In genomic region chr17:6108987-6109386, GRCh38 we compare ENCODE assay signal across 20 cellular contexts.
"Had no signal": no experiment of that assay in that cellular context is flagged by ENCODE, and none has a peak within 500 bp of the region (broad histone marks: within the 10 kb centered on the region; RNA-seq: fewer than 3 reads in every experiment).

No MANE protein-coding gene starts in this region.

- H3K9me3 ChIP-seq: SK-N-SH had no signal

- H3K27ac ChIP-seq: HL-60, RWPE1 had no signal

- DNase-seq: Karpas-422, KG1, MM.1S, NCI-H1092 treated with DMSO at 0.1 percent for 48 hours, NCI-H1436, NCI-H187, NCI-H2029, NCI-H2081 treated with DMSO at 0.1 percent for 48 hours, NCI-H2171, NCI-H226, NCI-H446, NCI-H510A, NCI-H524 treated with DMSO at 0.1 percent for 48 hours, NCI-H69, NCI-H774, SHP77, SK-N-SH had no signal

- ATAC-seq: Panc1 had no signal
